ENCODE assay signal across 8 cellular contexts in genomic region chr11:75582461-75582934, GRCh38. TPM values are rescaled to one million over a fixed set of nuclear protein-coding genes. Genes with fewer than 3 reads are reported as not detected.
A peak's percentile ranks its signal among the peaks of the same experiment; 100 is the strongest.
DNase-seq lines count a peak whose midpoint lies in the region; ATAC-seq and TF ChIP-seq lines count a peak whose summit lies in the region.

No MANE protein-coding gene starts in this region.

- peak overlapping the region; percentile 88 for H3K4me3 Mint-ChIP-seq in activated naive CD8-positive, alpha-beta T cell treated with anti-CD3 and anti-CD28 coated beads, Interleukin-2, amount 10 ng/mL, durations not matched to agents 7 days and 5 days
- peak overlapping the region; percentile 74 for H3K4me3 Mint-ChIP-seq in stimulated activated effector memory CD8-positive, alpha-beta T cell treated with anti-CD3 and anti-CD28 coated beads, Interleukin-12 subunit alpha, Interleukin-12 subunit beta, amount 100 ng/mL, for 72 hours

- POLR2A ChIA-PET in activated naive CD8-positive, alpha-beta T cell treated with anti-CD3 and anti-CD28 coated beads, Interleukin-2, amount 10 ng/mL, durations not matched to agents 7 days and 5 days (lab: Charles Lee): interaction anchor here (0.9 kb wide), 1 partner anchor 22 kb away, joined by 3 read pairs; no protein-coding TSS in a partner anchor

- H3K4me1 Mint-ChIP-seq in activated naive CD8-positive, alpha-beta T cell treated with anti-CD3 and anti-CD28 coated beads, Interleukin-2, amount 10 ng/mL, durations not matched to agents 7 days and 5 days: peaks cover 22% of the 10 kb centered on the region
- peaks cover 24% of the 10 kb centered on the region for H3K4me1 Mint-ChIP-seq in stimulated activated effector memory CD8-positive, alpha-beta T cell treated with anti-CD3 and anti-CD28 coated beads, Interleukin-12 subunit alpha, Interleukin-12 subunit beta, amount 100 ng/mL, for 72 hours

- no peak for TF ChIP-seq CTCF in HFF-Myc (IDR thresholded peaks at IDR 0.05; ENCODE audit: low read depth, low read length, missing control alignments)

- H3K9me3 Mint-ChIP-seq in activated naive CD8-positive, alpha-beta T cell treated with anti-CD3 and anti-CD28 coated beads, Interleukin-2, amount 10 ng/mL, durations not matched to agents 7 days and 5 days: no peaks in the 10 kb centered on the region
- H3K9me3 Mint-ChIP-seq in stimulated activated effector memory CD8-positive, alpha-beta T cell treated with anti-CD3 and anti-CD28 coated beads, Interleukin-12 subunit alpha, Interleukin-12 subunit beta, amount 100 ng/mL, for 72 hours: no peaks in the 10 kb centered on the region

- peak; percentile 4 for ATAC-seq in activated naive CD8-positive, alpha-beta T cell treated with anti-CD3 and anti-CD28 coated beads, Interleukin-2, amount 10 ng/mL, durations not matched to agents 7 days and 5 days (ENCODE audit: low read depth)
- peak; percentile 20 for ATAC-seq in stimulated activated effector memory CD8-positive, alpha-beta T cell treated with anti-CD3 and anti-CD28 coated beads, Interleukin-12 subunit alpha, Interleukin-12 subunit beta, amount 100 ng/mL, for 72 hours
- no peak for ATAC-seq in HG02840 (IDR thresholded peaks at IDR 0.05; ENCODE audit: low FRiP score, unreplicated experiment)

- no peaks in the 10 kb centered on the region for H3K36me3 ChIP-seq in iPS-15b (ENCODE audit: control insufficient read depth, insufficient read depth, low read length)

- H3K27me3 ChIP-seq in iPS-15b (ENCODE audit: control insufficient read depth, insufficient read depth, low read length): no peaks in the 10 kb centered on the region

- H3K36me3 Mint-ChIP-seq in activated naive CD8-positive, alpha-beta T cell treated with anti-CD3 and anti-CD28 coated beads, Interleukin-2, amount 10 ng/mL, durations not matched to agents 7 days and 5 days: no peaks in the 10 kb centered on the region
- H3K36me3 Mint-ChIP-seq in stimulated activated effector memory CD8-positive, alpha-beta T cell treated with anti-CD3 and anti-CD28 coated beads, Interleukin-12 subunit alpha, Interleukin-12 subunit beta, amount 100 ng/mL, for 72 hours: no peaks in the 10 kb centered on the region

- H3K27ac Mint-ChIP-seq in activated naive CD8-positive, alpha-beta T cell treated with anti-CD3 and anti-CD28 coated beads, Interleukin-2, amount 10 ng/mL, durations not matched to agents 7 days and 5 days: peak overlapping the region; percentile 84
- peak overlapping the region; percentile 94 for H3K27ac Mint-ChIP-seq in stimulated activated effector memory CD8-positive, alpha-beta T cell treated with anti-CD3 and anti-CD28 coated beads, Interleukin-12 subunit alpha, Interleukin-12 subunit beta, amount 100 ng/mL, for 72 hours

- peaks cover 3% of the 10 kb centered on the region for H3K4me1 ChIP-seq in iPS-15b (ENCODE audit: control insufficient read depth, insufficient read depth, low read length)

- H3K9ac ChIP-seq in iPS-15b (ENCODE audit: low read depth, low read length): peak overlapping the region; percentile 70

- H3K27me3 Mint-ChIP-seq in activated naive CD8-positive, alpha-beta T cell treated with anti-CD3 and anti-CD28 coated beads, Interleukin-2, amount 10 ng/mL, durations not matched to agents 7 days and 5 days: peaks cover 2% of the 10 kb centered on the region

- no peaks in the 10 kb centered on the region for H3K9me3 ChIP-seq in iPS-15b (ENCODE audit: control insufficient read depth, insufficient read depth, low read length)

- DNase-seq in HFF-Myc (ENCODE audit: extremely low read depth, low read depth) (no peak), activated gamma-delta T cell (lab: John Stamatoyannopoulos, UW) (no peak), NCI-H2171 treated with DMSO at 0.1 percent for 48 hours (lab: John Stamatoyannopoulos, UW) (no peak), H4 (ENCODE audit: low spot score) (no peak)
- DNase-seq in activated naive CD8-positive, alpha-beta T cell treated with anti-CD3 and anti-CD28 coated beads, Interleukin-2, amount 10 ng/mL, durations not matched to agents 7 days and 5 days: no peak
- no peak for DNase-seq in stimulated activated effector memory CD8-positive, alpha-beta T cell treated with anti-CD3 and anti-CD28 coated beads, Interleukin-12 subunit alpha, Interleukin-12 subunit beta, amount 100 ng/mL, for 72 hours (ENCODE audit: low spot score in 2 of 2)

- H3K4me3 ChIP-seq in HFF-Myc (replicated peaks; ENCODE audit: low read depth, low read length): peak overlapping the region; percentile 54
- H3K4me3 ChIP-seq in iPS-15b (ENCODE audit: low read depth, low read length): peak overlapping the region; percentile 73

RNA-seq across cellular contexts. Expression of gene SERPINH1, which starts 20.4 kb away (rescaled TPM):
- total RNA-seq in activated naive CD8-positive, alpha-beta T cell treated with anti-CD3 and anti-CD28 coated beads, Interleukin-2, amount 10 ng/mL, durations not matched to agents 7 days and 5 days: 10 to 100 TPM; 15.7 to 17.8 TPM
- 986 and 1,416 TPM in 2 replicates for total RNA-seq in H4 (2014; rRNA removed; shearing (Covaris generic))

RNA-seq across cellular contexts. Expression of gene GDPD5, which starts 56.8 kb away (rescaled TPM):
- total RNA-seq in activated naive CD8-positive, alpha-beta T cell treated with anti-CD3 and anti-CD28 coated beads, Interleukin-2, amount 10 ng/mL, durations not matched to agents 7 days and 5 days: 10 to 100 TPM; 35.7 to 38.4 TPM
- 6.8 and 8.0 TPM in 2 replicates for total RNA-seq in H4 (2014; rRNA removed; shearing (Covaris generic))

Comparison
In these comparisons a context has a peak if more than half of its experiments do, and no peak if none do; other contexts are left out.
1. RNA of gene SERPINH1, which starts 20.4 kb away (total RNA-seq): 986 to 1,416 TPM in H4; 15.7 to 17.8 TPM in activated naive CD8-positive, alpha-beta T cell treated with anti-CD3 and anti-CD28 coated beads, Interleukin-2, amount 10 ng/mL, durations not matched to agents 7 days and 5 days; every median in the first group is over 10 times any median in the second.